ENCODE assay signal across 9 cellular contexts in the genomic region with DNA sequence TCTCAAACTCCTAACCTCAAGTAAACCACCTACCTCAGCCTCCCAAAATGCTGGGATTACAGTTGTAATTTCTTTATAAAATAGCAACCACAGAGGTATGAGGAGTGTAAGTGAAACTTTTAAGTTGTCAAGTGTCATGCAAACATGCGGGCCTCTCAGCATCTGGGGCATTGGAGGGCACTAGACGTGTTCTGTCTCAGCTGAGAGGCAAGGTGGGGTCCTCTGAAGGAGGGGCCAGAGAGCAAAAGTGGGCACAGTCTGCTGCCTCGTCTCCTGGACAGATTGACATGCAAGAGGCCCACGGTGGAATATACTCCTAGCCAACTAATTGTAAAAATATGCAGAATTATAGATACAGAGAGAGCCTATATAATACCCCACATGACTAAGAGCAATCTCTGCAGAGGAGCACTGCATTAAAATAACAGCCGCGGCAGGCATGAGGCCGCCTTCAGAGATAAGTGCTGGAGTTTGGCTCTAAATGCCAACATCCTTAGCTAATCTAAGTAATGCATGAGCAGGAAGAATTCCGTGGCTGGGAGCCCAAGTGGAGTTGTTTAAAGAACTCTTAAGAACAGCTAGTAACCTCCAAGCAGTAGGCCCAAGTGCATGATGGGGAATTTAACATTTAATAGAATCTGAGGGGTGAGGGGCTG.
A peak's percentile ranks its signal among the peaks of the same experiment; 100 is the strongest.
DNase-seq lines count a peak whose midpoint lies in the region; ATAC-seq, FAIRE-seq and TF ChIP-seq lines count a peak whose summit lies in the region.
"Had no signal": no experiment of that assay in that cellular context is flagged by ENCODE, and none has a peak within 500 bp of the region (broad histone marks: within the 10 kb centered on the region; RNA-seq: fewer than 3 reads in every experiment).

No MANE protein-coding gene starts in this region.

- peak; percentile 35 for DNase-seq in H54 (ENCODE audit: insufficient read length, low spot score)
- DNase-seq in astrocyte (ENCODE audit: low read depth) = peak; percentile 96
- peak; percentile 48 for DNase-seq in inferior parietal cortex (ENCODE audit: extremely low spot score)
- peak; percentile 92 for DNase-seq in stomach
- no peak for DNase-seq in CD1c-positive myeloid dendritic cell (ENCODE audit: extremely low spot score)
- no peak for DNase-seq in activated naive CD4-positive, alpha-beta T cell treated with anti-CD3 and anti-CD28 coated beads, Interleukin-2, amount 50 U/mL, for 72 hours (ENCODE audit: low spot score in 2 of 2)
- DNase-seq: activated effector memory CD4-positive, alpha-beta T cell treated with Interleukin-2 at 50 U/mL for 16 hours had no signal

- H3K27me3 Mint-ChIP-seq in astrocyte (ENCODE audit: low read depth, unreplicated experiment) = no peaks in the 10 kb centered on the region

- no peaks in the 10 kb centered on the region for H3K9me3 Mint-ChIP-seq in astrocyte (ENCODE audit: unreplicated experiment)
- H3K9me3 Mint-ChIP-seq in activated naive CD4-positive, alpha-beta T cell treated with anti-CD3 and anti-CD28 coated beads, Interleukin-2, amount 50 U/mL, for 72 hours = peaks cover 4 to 10% of the 10 kb centered on the region in 2 donors

- H3K4me2 ChIP-seq in astrocyte (ENCODE audit: low read length) = peak overlapping the region; percentile 47

- H3K9me3 ChIP-seq in astrocyte (ENCODE audit: insufficient read depth, low read depth, low read length) (no peaks in the 10 kb centered on the region), stomach (no peaks in the 10 kb centered on the region)

- no peak for ATAC-seq in activated naive CD4-positive, alpha-beta T cell treated with anti-CD3 and anti-CD28 coated beads, Interleukin-2, amount 50 U/mL, for 72 hours
- ATAC-seq in GM19467 (IDR thresholded peaks at IDR 0.05; ENCODE audit: unreplicated experiment) = no peak
- ATAC-seq in HG03280 (IDR thresholded peaks at IDR 0.05; ENCODE audit: unreplicated experiment) = no peak

- no peak overlapping the region for H3K4me3 Mint-ChIP-seq in astrocyte (ENCODE audit: unreplicated experiment)

- no peak overlapping the region for H2AFZ ChIP-seq in astrocyte (ENCODE audit: low read depth, low read length)

- H3K27ac Mint-ChIP-seq in astrocyte (ENCODE audit: unreplicated experiment) = peak overlapping the region; percentile 34
- no peak overlapping the region for H3K27ac Mint-ChIP-seq in activated naive CD4-positive, alpha-beta T cell treated with anti-CD3 and anti-CD28 coated beads, Interleukin-2, amount 50 U/mL, for 72 hours

- peaks cover 16% of the 10 kb centered on the region for H3K4me1 Mint-ChIP-seq in astrocyte (ENCODE audit: low read depth, unreplicated experiment)

- TF ChIP-seq POLR2A in H54 (IDR thresholded peaks at IDR 0.05; ENCODE audit: low read depth, low read length) (no peak), stomach (IDR thresholded peaks at IDR 0.05) (no peak)

- FAIRE-seq in H54 (lab: Jason Lieb, UNC) (no peak), astrocyte (lab: Jason Lieb, UNC) (no peak)

- WGBS in stomach, 5 donors = 14 to 31% (median 16%) methylated on average over 7 to 8 of the region's 8 CpGs

- H3K27ac ChIP-seq in astrocyte (ENCODE audit: low read depth, low read length) (peak overlapping the region; percentile 53), stomach (peak overlapping the region; percentile 40 to 83 (median 67))

- H3K36me3 ChIP-seq in astrocyte (ENCODE audit: insufficient read depth, low read length) (no peaks in the 10 kb centered on the region), stomach (no peaks in the 10 kb centered on the region)

- H3K27me3 ChIP-seq in astrocyte (ENCODE audit: insufficient read depth, low read length) (no peaks in the 10 kb centered on the region), stomach (no peaks in the 10 kb centered on the region)

- no peaks in the 10 kb centered on the region for H3K36me3 Mint-ChIP-seq in astrocyte (ENCODE audit: low read depth, unreplicated experiment)
- no peaks in the 10 kb centered on the region for H3K36me3 Mint-ChIP-seq in activated naive CD4-positive, alpha-beta T cell treated with anti-CD3 and anti-CD28 coated beads, Interleukin-2, amount 50 U/mL, for 72 hours

- H3K4me1 ChIP-seq in astrocyte (ENCODE audit: insufficient read depth, low read length) = peaks cover 15% of the 10 kb centered on the region
- peaks cover 30 to 83% (median 51%) of the 10 kb centered on the region in 4 donors for H3K4me1 ChIP-seq in stomach

- H3K79me2 ChIP-seq in astrocyte (ENCODE audit: insufficient read depth, low read length) = no peaks in the 10 kb centered on the region

- TF ChIP-seq CTCF in astrocyte (IDR thresholded peaks at IDR 0.05; ENCODE audit: insufficient read depth, low read depth, low read length) (no peak), stomach (IDR thresholded peaks at IDR 0.05) (no peak)

- intact Hi-C loops in stomach (cut with DNase I; ENCODE audit: low total_unique reads) = no loop called here

- no peaks in the 10 kb centered on the region for H4K20me1 ChIP-seq in astrocyte (ENCODE audit: insufficient read depth, low read length)

- TF ChIP-seq EP300 in stomach (IDR thresholded peaks at IDR 0.05) = no peak

- H3K4me3 ChIP-seq in astrocyte (ENCODE audit: insufficient read depth, low read depth, low read length) (no peak overlapping the region), stomach (no peak overlapping the region)

- H3K9ac ChIP-seq in astrocyte (ENCODE audit: low read length) = no peak overlapping the region

Comparison
In these comparisons a context has a peak if more than half of its experiments do, and no peak if none do; other contexts are left out.
1. DNase-seq: peak in H54 (single experiment), astrocyte (single experiment), inferior parietal cortex (single experiment) and stomach (single experiment); none in CD1c-positive myeloid dendritic cell (single experiment) and activated naive CD4-positive, alpha-beta T cell treated with anti-CD3 and anti-CD28 coated beads, Interleukin-2, amount 50 U/mL, for 72 hours (0 of 2).